Comparison of ENCODE assay signal across 36 cellular contexts in the genomic region with DNA sequence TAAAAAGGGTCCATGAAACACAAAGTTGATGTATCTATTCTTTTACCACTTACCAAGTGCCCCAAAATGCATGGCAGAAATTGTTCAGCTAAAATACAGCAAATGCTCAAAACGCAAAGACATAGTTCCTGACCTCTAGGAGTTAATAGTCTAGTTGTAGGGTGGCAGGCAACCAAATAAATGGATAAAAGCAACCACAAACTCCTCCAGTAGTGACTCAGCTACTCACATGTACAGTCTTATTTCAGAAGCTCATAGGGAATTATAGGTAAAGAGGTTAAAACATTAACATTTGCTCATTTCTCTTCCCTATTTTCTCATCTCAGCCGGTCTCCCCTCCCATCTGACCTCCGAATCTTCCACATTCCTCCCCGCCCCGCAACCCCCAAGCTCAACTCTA.
"Had no signal": no experiment of that assay in that cellular context is flagged by ENCODE, and none has a peak within 500 bp of the region (broad histone marks: within the 10 kb centered on the region; RNA-seq: fewer than 3 reads in every experiment).

No MANE protein-coding gene starts in this region.

- H3K36me3 Mint-ChIP-seq: activated CD8-positive, alpha-beta memory T cell treated with anti-CD3 and anti-CD28 coated beads, Interleukin-2, amount 10 ng/mL, durations not matched to agents 7 days and 5 days; activated naive CD4-positive, alpha-beta T cell treated with anti-CD3 and anti-CD28 coated beads, Interleukin-2, amount 10 ng/mL, durations not matched to agents 7 days and 5 days; activated naive CD8-positive, alpha-beta T cell had no signal

- DNase-seq: activated B cell treated with CpG ODN at 0.5 μM for 24 hours; activated CD4-positive, alpha-beta memory T cell treated with anti-CD3 and anti-CD28 coated beads, Interleukin-2, amount 10 ng/mL, durations not matched to agents 7 days and 5 days; activated CD4-positive, alpha-beta T cell treated with anti-CD3 and anti-CD28 coated beads for 4 hours; activated CD4-positive, CD25-positive, alpha-beta regulatory T cell treated with anti-CD3 and anti-CD28 coated beads, Interleukin-2, amount 50 U/mL, for 72 hours; activated CD8-positive, alpha-beta memory T cell treated with anti-CD3 and anti-CD28 coated beads for 24 hours; activated CD8-positive, alpha-beta memory T cell treated with anti-CD3 and anti-CD28 coated beads, Interleukin-2, amount 10 ng/mL, durations not matched to agents 7 days and 5 days; activated CD8-positive, alpha-beta memory T cell treated with anti-CD3 and anti-CD28 coated beads, Interleukin-2, amount 50 U/mL, for 48 hours; activated effector memory CD4-positive, alpha-beta T cell treated with Interleukin-2 at 50 U/mL for 16 hours; activated naive CD4-positive, alpha-beta T cell treated with anti-CD3 and anti-CD28 coated beads, Interleukin-2, amount 10 ng/mL, durations not matched to agents 7 days and 5 days; activated naive CD8-positive, alpha-beta T cell treated with anti-CD3 and anti-CD28 coated beads, Interleukin-2, amount 50 U/mL, for 24 hours; activated T-cell treated with anti-CD3 and anti-CD28 coated beads, Interleukin-2, amount 50 U/mL, for 48 hours; anterior cingulate cortex; brain microvascular endothelial cell; central memory CD4-positive, alpha-beta T cell; MM.1S; NCI-H1092 treated with DMSO at 0.1 percent for 48 hours; NCI-H1417; NCI-H146; NCI-H2029 treated with DMSO at 0.1 percent for 48 hours; NCI-H2107; NCI-H2171; NCI-H226; NCI-H446 treated with DMSO at 0.1 percent for 48 hours; NCI-H524; NCI-H69; NK-92 treated with Interleukin-12 subunit alpha and Interleukin-12 subunit beta, amount 100 ng/mL, for 24 hours; RPMI8226; SIG-M5; SW 1271; T-helper 1 cell; T-helper 2 cell; T-helper 9 cell had no signal

- FAIRE-seq: colon had no signal

- H3K4me1 Mint-ChIP-seq: activated B cell treated with CpG ODN at 0.5 μM for 24 hours; activated CD4-positive, alpha-beta memory T cell treated with anti-CD3 and anti-CD28 coated beads, Interleukin-2, amount 10 ng/mL, durations not matched to agents 7 days and 5 days; activated CD8-positive, alpha-beta memory T cell treated with anti-CD3 and anti-CD28 coated beads, Interleukin-2, amount 10 ng/mL, durations not matched to agents 7 days and 5 days; activated naive CD4-positive, alpha-beta T cell treated with anti-CD3 and anti-CD28 coated beads, Interleukin-2, amount 10 ng/mL, durations not matched to agents 7 days and 5 days; activated naive CD8-positive, alpha-beta T cell treated with anti-CD3 and anti-CD28 coated beads, Interleukin-2, amount 50 U/mL, for 24 hours had no signal

- H3K27ac Mint-ChIP-seq: activated B cell treated with CpG ODN at 0.5 μM for 24 hours; activated CD4-positive, alpha-beta memory T cell treated with anti-CD3 and anti-CD28 coated beads, Interleukin-2, amount 10 ng/mL, durations not matched to agents 7 days and 5 days; activated CD8-positive, alpha-beta memory T cell treated with anti-CD3 and anti-CD28 coated beads, Interleukin-2, amount 10 ng/mL, durations not matched to agents 7 days and 5 days; activated naive CD4-positive, alpha-beta T cell treated with anti-CD3 and anti-CD28 coated beads, Interleukin-2, amount 10 ng/mL, durations not matched to agents 7 days and 5 days; activated naive CD8-positive, alpha-beta T cell; activated naive CD8-positive, alpha-beta T cell treated with anti-CD3 and anti-CD28 coated beads, Interleukin-2, amount 50 U/mL, for 24 hours had no signal

- H3K27ac ChIP-seq: brain microvascular endothelial cell, VCaP had no signal

- H3K4me3 Mint-ChIP-seq: activated B cell treated with CpG ODN at 0.5 μM for 24 hours; activated CD4-positive, alpha-beta memory T cell treated with anti-CD3 and anti-CD28 coated beads, Interleukin-2, amount 10 ng/mL, durations not matched to agents 7 days and 5 days; activated CD8-positive, alpha-beta memory T cell treated with anti-CD3 and anti-CD28 coated beads, Interleukin-2, amount 10 ng/mL, durations not matched to agents 7 days and 5 days; activated naive CD4-positive, alpha-beta T cell treated with anti-CD3 and anti-CD28 coated beads, Interleukin-2, amount 10 ng/mL, durations not matched to agents 7 days and 5 days; activated naive CD8-positive, alpha-beta T cell; activated naive CD8-positive, alpha-beta T cell treated with anti-CD3 and anti-CD28 coated beads, Interleukin-2, amount 50 U/mL, for 24 hours had no signal

- H3K36me3 ChIP-seq: brain microvascular endothelial cell had no signal

- H3K27me3 ChIP-seq: brain microvascular endothelial cell had no signal

- ATAC-seq: activated CD8-positive, alpha-beta memory T cell treated with anti-CD3 and anti-CD28 coated beads, Interleukin-2, amount 10 ng/mL, durations not matched to agents 7 days and 5 days; activated naive CD8-positive, alpha-beta T cell treated with anti-CD3 and anti-CD28 coated beads, Interleukin-2, amount 50 U/mL, for 24 hours; SK-N-SH treated with all-trans-retinoic acid at 6 μM for 48 hours had no signal

- H3K9me3 Mint-ChIP-seq: activated CD4-positive, alpha-beta memory T cell treated with anti-CD3 and anti-CD28 coated beads, Interleukin-2, amount 10 ng/mL, durations not matched to agents 7 days and 5 days; activated naive CD4-positive, alpha-beta T cell treated with anti-CD3 and anti-CD28 coated beads, Interleukin-2, amount 10 ng/mL, durations not matched to agents 7 days and 5 days had no signal
